1 cellular context compared by ENCODE assay signal in the genomic region with DNA sequence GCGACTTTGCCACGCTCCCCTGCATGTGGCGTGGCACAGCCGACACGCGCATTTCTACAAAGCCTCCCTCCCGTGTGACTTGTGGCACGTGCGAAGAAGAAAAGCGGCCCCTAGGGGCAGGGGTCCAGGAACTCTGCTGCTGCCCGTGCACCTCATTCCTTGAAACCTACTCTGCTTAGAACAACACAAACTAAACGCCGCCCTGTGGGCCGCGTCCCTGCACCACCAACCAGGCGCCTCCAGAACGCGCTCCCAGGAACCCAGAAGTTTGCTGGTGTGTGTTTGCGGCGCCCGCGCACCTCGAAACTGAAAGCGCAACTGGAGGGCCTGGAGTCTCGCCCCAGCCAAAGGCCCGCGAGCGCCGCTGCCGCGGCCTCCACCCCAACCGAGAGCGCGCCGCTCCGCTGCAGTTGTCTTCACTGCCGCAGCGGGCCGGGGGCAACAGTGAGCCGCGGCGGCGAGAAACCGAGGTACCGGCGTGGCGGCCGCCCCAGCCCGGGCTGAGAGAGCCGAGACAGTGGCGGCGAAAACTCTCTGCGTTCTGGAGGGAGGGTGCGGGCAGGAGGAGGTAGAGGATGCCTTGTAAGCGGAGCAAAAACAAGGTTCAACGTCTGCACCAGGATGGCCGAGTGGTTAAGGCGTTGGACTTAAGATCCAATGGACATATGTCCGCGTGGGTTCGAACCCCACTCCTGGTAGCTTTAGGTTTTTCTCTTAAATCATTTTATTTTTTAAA.
TF ChIP-seq lines count a peak whose summit lies in the region.

No MANE protein-coding gene starts in this region.

TF ChIP-seq in HepG2, 621 proteins besides CTCF, POLR2A, EP300 and RAD21 (continued from another document):
- TF ChIP-seq ZNF510 (CRISPR knock-in tag; IDR thresholded peaks at IDR 0.05; ENCODE audit: low read depth) (peak; percentile 54; the same call in 1 of the 2 replicates), ISL2 (CRISPR knock-in tag; IDR thresholded peaks at IDR 0.05) (peak; percentile 76), RXRA (CRISPR knock-in tag; IDR thresholded peaks at IDR 0.05) (peak; percentile 60; the same call in 1 of the 2 replicates), TEAD3 (CRISPR knock-in tag; optimal IDR thresholded peaks at IDR 0.05; ENCODE audit: borderline replicate concordance) (peak; percentile 49), EED (CRISPR knock-in tag; IDR thresholded peaks at IDR 0.05) (peak; percentile 75), MIER2 (CRISPR knock-in tag; IDR thresholded peaks at IDR 0.05) (peak; percentile 52; the same call in 1 of the 2 replicates), ZNF253 (CRISPR knock-in tag; IDR thresholded peaks at IDR 0.05; ENCODE audit: borderline replicate concordance) (0 out of 2 replicates have a peak, but pooled peaks have one; percentile 74), SP140L (CRISPR knock-in tag; IDR thresholded peaks at IDR 0.05; ENCODE audit: borderline replicate concordance) (peak; percentile 77; the same call in 1 of the 2 replicates), AGO1 (IDR thresholded peaks at IDR 0.05; ENCODE audit: low read depth, low read length, poor library complexity, severe bottlenecking) (peak; percentile 86), HOXA7 (CRISPR knock-in tag; IDR thresholded peaks at IDR 0.05) (no peak), ZNF75D (CRISPR knock-in tag; IDR thresholded peaks at IDR 0.05; ENCODE audit: borderline replicate concordance) (no peak)
- TF ChIP-seq, protein P1, sequence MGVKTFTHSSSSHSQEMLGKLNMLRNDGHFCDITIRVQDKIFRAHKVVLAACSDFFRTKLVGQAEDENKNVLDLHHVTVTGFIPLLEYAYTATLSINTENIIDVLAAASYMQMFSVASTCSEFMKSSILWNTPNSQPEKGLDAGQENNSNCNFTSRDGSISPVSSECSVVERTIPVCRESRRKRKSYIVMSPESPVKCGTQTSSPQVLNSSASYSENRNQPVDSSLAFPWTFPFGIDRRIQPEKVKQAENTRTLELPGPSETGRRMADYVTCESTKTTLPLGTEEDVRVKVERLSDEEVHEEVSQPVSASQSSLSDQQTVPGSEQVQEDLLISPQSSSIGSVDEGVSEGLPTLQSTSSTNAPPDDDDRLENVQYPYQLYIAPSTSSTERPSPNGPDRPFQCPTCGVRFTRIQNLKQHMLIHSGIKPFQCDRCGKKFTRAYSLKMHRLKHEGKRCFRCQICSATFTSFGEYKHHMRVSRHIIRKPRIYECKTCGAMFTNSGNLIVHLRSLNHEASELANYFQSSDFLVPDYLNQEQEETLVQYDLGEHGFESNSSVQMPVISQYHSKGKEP (CRISPR knock-in tag; IDR thresholded peaks at IDR 0.05) = 0 out of 2 replicates have a peak, but pooled peaks have one; percentile 12
- TF ChIP-seq, protein P2, sequence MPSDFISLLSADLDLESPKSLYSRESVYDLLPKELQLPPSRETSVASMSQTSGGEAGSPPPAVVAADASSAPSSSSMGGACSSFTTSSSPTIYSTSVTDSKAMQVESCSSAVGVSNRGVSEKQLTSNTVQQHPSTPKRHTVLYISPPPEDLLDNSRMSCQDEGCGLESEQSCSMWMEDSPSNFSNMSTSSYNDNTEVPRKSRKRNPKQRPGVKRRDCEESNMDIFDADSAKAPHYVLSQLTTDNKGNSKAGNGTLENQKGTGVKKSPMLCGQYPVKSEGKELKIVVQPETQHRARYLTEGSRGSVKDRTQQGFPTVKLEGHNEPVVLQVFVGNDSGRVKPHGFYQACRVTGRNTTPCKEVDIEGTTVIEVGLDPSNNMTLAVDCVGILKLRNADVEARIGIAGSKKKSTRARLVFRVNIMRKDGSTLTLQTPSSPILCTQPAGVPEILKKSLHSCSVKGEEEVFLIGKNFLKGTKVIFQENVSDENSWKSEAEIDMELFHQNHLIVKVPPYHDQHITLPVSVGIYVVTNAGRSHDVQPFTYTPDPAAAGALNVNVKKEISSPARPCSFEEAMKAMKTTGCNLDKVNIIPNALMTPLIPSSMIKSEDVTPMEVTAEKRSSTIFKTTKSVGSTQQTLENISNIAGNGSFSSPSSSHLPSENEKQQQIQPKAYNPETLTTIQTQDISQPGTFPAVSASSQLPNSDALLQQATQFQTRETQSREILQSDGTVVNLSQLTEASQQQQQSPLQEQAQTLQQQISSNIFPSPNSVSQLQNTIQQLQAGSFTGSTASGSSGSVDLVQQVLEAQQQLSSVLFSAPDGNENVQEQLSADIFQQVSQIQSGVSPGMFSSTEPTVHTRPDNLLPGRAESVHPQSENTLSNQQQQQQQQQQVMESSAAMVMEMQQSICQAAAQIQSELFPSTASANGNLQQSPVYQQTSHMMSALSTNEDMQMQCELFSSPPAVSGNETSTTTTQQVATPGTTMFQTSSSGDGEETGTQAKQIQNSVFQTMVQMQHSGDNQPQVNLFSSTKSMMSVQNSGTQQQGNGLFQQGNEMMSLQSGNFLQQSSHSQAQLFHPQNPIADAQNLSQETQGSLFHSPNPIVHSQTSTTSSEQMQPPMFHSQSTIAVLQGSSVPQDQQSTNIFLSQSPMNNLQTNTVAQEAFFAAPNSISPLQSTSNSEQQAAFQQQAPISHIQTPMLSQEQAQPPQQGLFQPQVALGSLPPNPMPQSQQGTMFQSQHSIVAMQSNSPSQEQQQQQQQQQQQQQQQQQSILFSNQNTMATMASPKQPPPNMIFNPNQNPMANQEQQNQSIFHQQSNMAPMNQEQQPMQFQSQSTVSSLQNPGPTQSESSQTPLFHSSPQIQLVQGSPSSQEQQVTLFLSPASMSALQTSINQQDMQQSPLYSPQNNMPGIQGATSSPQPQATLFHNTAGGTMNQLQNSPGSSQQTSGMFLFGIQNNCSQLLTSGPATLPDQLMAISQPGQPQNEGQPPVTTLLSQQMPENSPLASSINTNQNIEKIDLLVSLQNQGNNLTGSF (CRISPR knock-in tag; IDR thresholded peaks at IDR 0.05) = no peak
